ENCODE assay signal across 9 cellular contexts in the genomic region with DNA sequence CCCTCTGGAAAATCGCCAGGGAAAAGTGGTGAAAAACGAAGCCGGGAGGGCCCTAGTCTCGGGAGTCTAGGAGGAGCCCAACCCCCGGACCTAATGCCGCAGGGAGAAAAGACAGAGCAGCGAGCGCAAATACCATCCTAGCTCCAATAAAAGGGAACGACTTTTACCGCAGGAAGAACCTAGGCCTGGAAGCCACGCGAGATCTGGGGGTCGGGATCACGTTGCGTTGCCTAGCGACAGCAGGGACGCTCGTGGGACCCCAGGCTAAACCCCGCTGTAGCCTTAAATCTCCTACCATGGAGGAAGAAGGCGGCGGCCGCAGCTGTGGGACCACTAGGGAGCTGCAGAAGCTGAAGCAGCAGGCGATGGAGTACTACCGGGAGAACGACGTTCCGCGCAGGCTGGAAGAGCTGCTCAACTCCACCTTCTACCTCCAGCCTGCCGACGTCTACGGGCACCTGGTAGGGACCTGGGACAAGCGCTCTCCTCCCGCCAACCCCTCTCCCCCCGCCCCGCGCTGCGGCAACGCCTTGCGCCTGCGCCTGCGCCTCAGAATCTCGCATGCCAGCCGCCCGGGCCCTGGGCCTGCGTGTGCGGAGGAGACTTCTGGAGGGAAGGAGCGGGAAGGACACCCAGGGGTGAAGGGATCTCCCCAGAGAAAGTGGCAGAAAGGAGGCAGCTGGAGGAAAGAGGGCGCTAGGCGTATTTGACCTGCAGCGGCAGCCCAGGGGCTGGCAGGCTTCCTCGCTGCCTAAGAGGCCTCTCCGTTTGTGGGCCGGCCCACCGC. TPM values are rescaled to one million over a fixed set of nuclear protein-coding genes. Genes with fewer than 3 reads are reported as not detected.
DNase-seq lines count a peak whose midpoint lies in the region; ATAC-seq and TF ChIP-seq lines count a peak whose summit lies in the region.
"Had no signal": no experiment of that assay in that cellular context is flagged by ENCODE, and none has a peak within 500 bp of the region (broad histone marks: within the 10 kb centered on the region; RNA-seq: fewer than 3 reads in every experiment).

TSS of gene ENO4 (plus strand) at position 229 of the 787 bp plus-strand sequence. CDS start at position 297, 68 bp downstream.

- no peaks in the 10 kb centered on the region for H3K79me2 ChIP-seq in ACC112 (ENCODE audit: control insufficient read depth, insufficient read depth, low read length, unreplicated experiment)

- no peak for TF ChIP-seq POLR2A in GM18505 (IDR thresholded peaks at IDR 0.05; ENCODE audit: borderline replicate concordance, extremely low read depth, insufficient read depth, insufficient read length)
- peak in 1 of 2 donors; percentile 22 for TF ChIP-seq POLR2A in uterus (IDR thresholded peaks at IDR 0.05)

- H3K4me1 ChIP-seq in ACC112 (ENCODE audit: control insufficient read depth, insufficient read depth, low read length, unreplicated experiment), result peaks cover 8% of the 10 kb centered on the region
- no peaks in the 10 kb centered on the region for H3K4me1 ChIP-seq in uterus

- ATAC-seq in GM18505 (IDR thresholded peaks at IDR 0.05; ENCODE audit: unreplicated experiment) (peak; percentile 58), HG02870 (IDR thresholded peaks at IDR 0.05; ENCODE audit: unreplicated experiment) (peak; percentile 37)
- peak; percentile 49 for ATAC-seq in activated CD8-positive, alpha-beta T cell treated with anti-CD3 and anti-CD28 coated beads for 36 hours
- no peak for ATAC-seq in naive thymus-derived CD8-positive, alpha-beta T cell

- DNase-seq in NCI-H2107 treated with DMSO at 0.1 percent for 48 hours (lab: John Stamatoyannopoulos, UW; ENCODE audit: unreplicated experiment) (peak; percentile 80), fibroblast of the conjunctiva (ENCODE audit: low read depth) (peak; percentile 47), uterus (peak; percentile 68 to 69)
- peak; percentile 10 for DNase-seq in activated CD8-positive, alpha-beta T cell treated with anti-CD3 and anti-CD28 coated beads for 36 hours
- no peak for DNase-seq in naive thymus-derived CD8-positive, alpha-beta T cell

- H3K27ac ChIP-seq in ACC112 (ENCODE audit: low read depth, low read length) (0 out of 2 replicates have a peak within 1 kb of the TSS, but pooled peaks have one; percentile 6), uterus (peak within 1 kb of the TSS; percentile 18 to 51)
- H3K27ac ChIP-seq: HL-60 had no signal

- peak within 1 kb of the TSS; percentile 88 for H3K4me3 ChIP-seq in ACC112 (ENCODE audit: low read depth, low read length)
- H3K4me3 ChIP-seq in uterus, result peak within 1 kb of the TSS; percentile 57

- H3K27me3 ChIP-seq in ACC112 (ENCODE audit: insufficient read depth, low read length), result no peaks in the 10 kb centered on the region
- H3K27me3 ChIP-seq in uterus, result no peaks in the 10 kb centered on the region

- intact Hi-C loops in activated CD8-positive, alpha-beta T cell treated with anti-CD3 and anti-CD28 coated beads for 36 hours (cut with micrococcal nuclease), result no loop called here
- intact Hi-C loops in uterus (cut with DNase I; ENCODE audit: low total_unique reads), result no loop called here

- H3K9me3 ChIP-seq in uterus, result no peaks in the 10 kb centered on the region

- H3K4me3 Mint-ChIP-seq in activated CD8-positive, alpha-beta T cell treated with anti-CD3 and anti-CD28 coated beads for 36 hours, result peak within 1 kb of the TSS; percentile 14
- peak within 1 kb of the TSS in 7 of 10 donors; percentile 8 to 54 (median 40) for H3K4me3 Mint-ChIP-seq in naive thymus-derived CD8-positive, alpha-beta T cell

- H3K9me3 Mint-ChIP-seq in activated CD8-positive, alpha-beta T cell treated with anti-CD3 and anti-CD28 coated beads for 36 hours, result no peaks in the 10 kb centered on the region
- peaks cover 0 to 3% (median 0%) of the 10 kb centered on the region in 9 donors for H3K9me3 Mint-ChIP-seq in naive thymus-derived CD8-positive, alpha-beta T cell

- H3K4me1 Mint-ChIP-seq in activated CD8-positive, alpha-beta T cell treated with anti-CD3 and anti-CD28 coated beads for 36 hours (ENCODE audit: low read depth), result peaks cover 7% of the 10 kb centered on the region
- H3K4me1 Mint-ChIP-seq in naive thymus-derived CD8-positive, alpha-beta T cell, result peaks cover 3 to 13% (median 11%) of the 10 kb centered on the region in 4 donors

- peaks cover 50% of the 10 kb centered on the region for H3K27me3 Mint-ChIP-seq in activated CD8-positive, alpha-beta T cell treated with anti-CD3 and anti-CD28 coated beads for 36 hours
- peaks cover 51 to 66% (median 57%) of the 10 kb centered on the region in 5 donors for H3K27me3 Mint-ChIP-seq in naive thymus-derived CD8-positive, alpha-beta T cell

- no peaks in the 10 kb centered on the region for H3K36me3 Mint-ChIP-seq in activated CD8-positive, alpha-beta T cell treated with anti-CD3 and anti-CD28 coated beads for 36 hours (ENCODE audit: low read depth)
- H3K36me3 Mint-ChIP-seq in naive thymus-derived CD8-positive, alpha-beta T cell, result no peaks in the 10 kb centered on the region

- H3K27ac Mint-ChIP-seq in activated CD8-positive, alpha-beta T cell treated with anti-CD3 and anti-CD28 coated beads for 36 hours, result no peak within 1 kb of the TSS
- H3K27ac Mint-ChIP-seq in naive thymus-derived CD8-positive, alpha-beta T cell, result no peak within 1 kb of the TSS

- H2AFZ ChIP-seq in ACC112 (ENCODE audit: low read length, unreplicated experiment), result peak within 1 kb of the TSS; percentile 91

- CTCF ChIA-PET in activated CD8-positive, alpha-beta T cell treated with anti-CD3 and anti-CD28 coated beads for 36 hours (lab: Charles Lee), result interaction anchor here (0.7 kb wide), 1 partner anchor 325 kb away, joined by 3 read pairs; no protein-coding TSS in a partner anchor

- TF ChIP-seq CTCF in activated CD8-positive, alpha-beta T cell treated with anti-CD3 and anti-CD28 coated beads for 36 hours (IDR thresholded peaks at IDR 0.05), result no peak
- no peak for TF ChIP-seq CTCF in uterus (IDR thresholded peaks at IDR 0.05)

- H3K36me3 ChIP-seq in ACC112 (ENCODE audit: insufficient read depth, low read length), result no peaks in the 10 kb centered on the region
- no peaks in the 10 kb centered on the region for H3K36me3 ChIP-seq in uterus

- POLR2A ChIA-PET in activated CD8-positive, alpha-beta T cell treated with anti-CD3 and anti-CD28 coated beads for 36 hours (lab: Charles Lee), result no interaction called here
- POLR2A ChIA-PET in naive thymus-derived CD8-positive, alpha-beta T cell (lab: Charles Lee), result no interaction called here

RNA-seq across cellular contexts. Expression of gene ENO4, which starts in this region (rescaled TPM):
- total RNA-seq in activated CD8-positive, alpha-beta T cell treated with anti-CD3 and anti-CD28 coated beads for 36 hours, result not detected
- not detected for total RNA-seq in naive thymus-derived CD8-positive, alpha-beta T cell
- polyA plus RNA-seq in naive thymus-derived CD8-positive, alpha-beta T cell, result not detected
- 1 to 10 TPM in 2 of 4 donors, under 1 TPM in 1, not detected in 1; 0.67 to 2.6 (median 2.2) TPM for total RNA-seq in uterus

Comparison
In these comparisons a context has a peak if more than half of its experiments do, and no peak if none do; other contexts are left out.
1. Peak in DNase-seq and ATAC-seq in activated CD8-positive, alpha-beta T cell treated with anti-CD3 and anti-CD28 coated beads for 36 hours; RNA of the gene not detected or under 1 TPM.
2. ATAC-seq: peak in GM18505 (single experiment) and HG02870 (single experiment); none in naive thymus-derived CD8-positive, alpha-beta T cell (0 of 2).
3. DNase-seq: peak in NCI-H2107 treated with DMSO at 0.1 percent for 48 hours (single experiment), fibroblast of the conjunctiva (single experiment) and uterus (2 of 2); none in naive thymus-derived CD8-positive, alpha-beta T cell (0 of 10).